8 cellular contexts compared by ENCODE assay signal in genomic region chr19:1103691-1104451, GRCh38.
A peak's percentile ranks its signal among the peaks of the same experiment; 100 is the strongest.
DNase-seq lines count a peak whose midpoint lies in the region; ATAC-seq and TF ChIP-seq lines count a peak whose summit lies in the region.

GPX4 (plus strand) TSS chr19:1103994; CDS start chr19:1104044, 50 bp downstream.

- in situ Hi-C loops in GM18951 (cut with MboI; ENCODE audit: low sequenced_read_pairs, unreplicated experiment) = no loop called here

- peak; percentile 98 for DNase-seq in AG08395 (ENCODE audit: low spot score)
- peak; percentile 95 for DNase-seq in NCI-H345 treated with DMSO at 0.1 percent for 48 hours (lab: John Stamatoyannopoulos, UW; ENCODE audit: unreplicated experiment)
- DNase-seq in activated CD4-positive, CD25-positive, alpha-beta regulatory T cell (lab: John Stamatoyannopoulos, UW) = peak; percentile 93 to 98 (median 98)
- peak; percentile 97 for DNase-seq in central memory CD4-positive, alpha-beta T cell
- peak; percentile 99 for DNase-seq in iris pigment epithelial cell (ENCODE audit: low read depth)
- DNase-seq in stimulated activated CD4-positive, alpha-beta T cell treated with anti-CD3 and anti-CD28 coated beads, Interleukin-12 subunit alpha, Interleukin-12 subunit beta, amount 100 ng/mL, for 24 hours (ENCODE audit: low read depth in 2 of 2) = peak; percentile 96 to 98

- TF ChIP-seq POLR2A in GM18951 (IDR thresholded peaks at IDR 0.05; ENCODE audit: extremely low read depth, insufficient read depth, insufficient read length) = peak; percentile 99

- peak; percentile 63 for ATAC-seq in HG03196 (IDR thresholded peaks at IDR 0.05; ENCODE audit: unreplicated experiment)

Comparison
In these comparisons a context has a peak if more than half of its experiments do, and no peak if none do; other contexts are left out.
1. Peak in every context shown above with its lines: DNase-seq and ATAC-seq.